14 cellular contexts compared by ENCODE assay signal in the genomic region with DNA sequence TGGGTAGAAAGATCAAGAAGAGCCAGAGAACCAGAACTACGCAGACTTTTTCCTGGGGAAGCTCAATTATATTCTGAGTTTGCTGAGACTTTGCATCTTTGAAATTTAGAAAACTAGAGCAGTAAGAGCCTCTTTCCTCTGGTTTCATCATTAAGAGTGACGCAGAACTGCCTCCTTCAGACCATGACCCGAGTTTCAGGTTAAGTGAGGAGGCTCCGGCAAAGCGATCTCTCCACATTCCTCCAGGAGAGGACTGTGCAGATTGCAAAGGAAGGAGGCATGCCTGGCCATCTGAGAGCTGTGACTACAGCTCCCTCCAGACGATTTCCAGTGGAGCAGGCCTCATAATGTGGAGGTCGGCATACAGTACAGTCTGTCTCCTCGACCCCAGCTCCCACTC.
"Had no signal": no experiment of that assay in that cellular context is flagged by ENCODE, and none has a peak within 500 bp of the region (broad histone marks: within the 10 kb centered on the region; RNA-seq: fewer than 3 reads in every experiment).

No MANE protein-coding gene starts in this region.

- H3K4me3 ChIP-seq: gastrocnemius medialis, SK-N-MC, skin epidermis, tibial artery had no signal

- H3K9me3 ChIP-seq: gastrocnemius medialis, tibial artery had no signal

- DNase-seq: activated B cell treated with CpG ODN at 0.5 μM for 24 hours; activated CD4-positive, alpha-beta T cell treated with anti-CD3 and anti-CD28 coated beads, Interleukin-2, amount 10 ng/mL, durations not matched to agents 7 days and 5 days; activated CD8-positive, alpha-beta memory T cell treated with anti-CD3 and anti-CD28 coated beads for 24 hours; activated naive CD4-positive, alpha-beta T cell treated with Interleukin-2 at 50 U/mL for 16 hours; activated naive CD8-positive, alpha-beta T cell treated with anti-CD3 and anti-CD28 coated beads, Interleukin-2, amount 50 U/mL, for 24 hours; effector CD4-positive, alpha-beta T cell; gastrocnemius medialis; kidney glomerular epithelial cell; mammary epithelial cell; natural killer cell; occipital lobe; tibial artery had no signal

- H3K36me3 ChIP-seq: gastrocnemius medialis, tibial artery had no signal

- H3K27me3 ChIP-seq: gastrocnemius medialis, tibial artery had no signal

- H3K27ac ChIP-seq: gastrocnemius medialis, SK-N-MC, skin epidermis, tibial artery had no signal

- ATAC-seq: activated naive CD8-positive, alpha-beta T cell treated with anti-CD3 and anti-CD28 coated beads, Interleukin-2, amount 50 U/mL, for 24 hours; gastrocnemius medialis; natural killer cell had no signal
